Comparison of ENCODE assay signal across 8 cellular contexts in the genomic region with DNA sequence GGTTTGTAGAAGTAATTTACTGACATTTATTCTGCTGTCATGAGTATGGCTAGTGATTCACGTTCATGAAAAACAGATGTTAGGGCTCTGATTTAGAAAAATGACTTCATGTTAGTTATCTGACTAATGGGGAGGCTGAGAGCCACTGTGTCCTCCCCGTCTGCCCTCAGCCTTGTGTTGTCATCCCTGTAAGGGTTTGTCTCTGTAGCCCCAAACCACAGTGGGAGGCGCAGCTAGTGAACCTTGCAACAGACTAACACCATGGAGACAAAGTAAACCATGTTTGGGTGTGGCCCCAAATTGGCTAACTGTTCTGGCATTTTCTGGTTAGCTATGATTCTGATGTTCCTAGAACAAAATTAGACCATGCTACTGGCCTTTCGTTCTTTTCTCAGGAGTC.
A peak's percentile ranks its signal among the peaks of the same experiment; 100 is the strongest.
DNase-seq lines count a peak whose midpoint lies in the region; ATAC-seq and TF ChIP-seq lines count a peak whose summit lies in the region.

No MANE protein-coding gene starts in this region.

- peaks cover 10% of the 10 kb centered on the region for H3K79me2 ChIP-seq in osteoblast (ENCODE audit: insufficient read depth, low read length)

- peak; percentile 86 for DNase-seq in ACHN
- DNase-seq in NCI-H460 (ENCODE audit: extremely low read depth, low read depth): peak; percentile 92
- DNase-seq in activated CD8-positive, alpha-beta memory T cell treated with anti-CD3 and anti-CD28 coated beads, Interleukin-2, amount 50 U/mL, for 24 hours (ENCODE audit: extremely low read depth): peak; percentile 74
- DNase-seq in osteoblast (ENCODE audit: insufficient read length, low spot score, missing footprints): peak; percentile 98
- DNase-seq in uterus: peak; percentile 91 to 98

- H3K4me3 ChIP-seq in esophagus (ENCODE audit: low read depth in 1 of 2, low read length in 2 of 2): no peak overlapping the region
- H3K4me3 ChIP-seq in osteoblast (ENCODE audit: insufficient read depth, low read length): no peak overlapping the region
- no peak overlapping the region for H3K4me3 ChIP-seq in uterus

- H3K27me3 ChIP-seq in esophagus (ENCODE audit: control insufficient read depth in 1 of 2, insufficient read depth in 2 of 2, low read length in 2 of 2) (no peaks in the 10 kb centered on the region), osteoblast (ENCODE audit: insufficient read depth, low read length) (no peaks in the 10 kb centered on the region), uterus (no peaks in the 10 kb centered on the region)

- no peak overlapping the region for H2AFZ ChIP-seq in osteoblast (ENCODE audit: low read length)

- no peaks in the 10 kb centered on the region for H3K9me3 ChIP-seq in esophagus (ENCODE audit: control insufficient read depth in 2 of 2, insufficient read depth in 1 of 2, low read depth in 1 of 2, low read length in 1 of 2)
- H3K9me3 ChIP-seq in osteoblast (ENCODE audit: low read depth, low read length): no peaks in the 10 kb centered on the region
- H3K9me3 ChIP-seq in uterus: no peaks in the 10 kb centered on the region

- H3K4me2 ChIP-seq in osteoblast (ENCODE audit: insufficient read depth, low read length): peak overlapping the region; percentile 64

- WGBS in esophagus, 2 donors: 1 to 20% methylated on average over 4 of the region's 4 CpGs

- H4K20me1 ChIP-seq in osteoblast (ENCODE audit: insufficient read depth, low read length): no peaks in the 10 kb centered on the region

- peak overlapping the region; percentile 87 to 88 for H3K27ac ChIP-seq in esophagus (ENCODE audit: low read depth in 2 of 2, low read length in 1 of 2)
- peak overlapping the region; percentile 99 for H3K27ac ChIP-seq in osteoblast (ENCODE audit: low read depth, low read length)
- H3K27ac ChIP-seq in uterus: peak overlapping the region; percentile 94 to 99

- in situ Hi-C loops in ACHN (cut with HindIII; ENCODE audit: low pct_ligation_motif_present, low pct_unique_long_range_greater_than_20kb, low sequenced_read_pairs): no loop called here

- no peaks in the 10 kb centered on the region for H3K36me3 ChIP-seq in esophagus (ENCODE audit: control insufficient read depth in 2 of 2, insufficient read depth in 2 of 2, low read length in 1 of 2)
- H3K36me3 ChIP-seq in osteoblast (ENCODE audit: insufficient read depth, low read length): peaks cover 4% of the 10 kb centered on the region
- no peaks in the 10 kb centered on the region for H3K36me3 ChIP-seq in uterus

- TF ChIP-seq CTCF in osteoblast (IDR thresholded peaks at IDR 0.05; ENCODE audit: extremely low read depth, low read depth, low read length) (no peak), uterus (IDR thresholded peaks at IDR 0.05) (no peak)

- ATAC-seq in GM21717 (IDR thresholded peaks at IDR 0.05; ENCODE audit: unreplicated experiment) (peak; percentile 35), HG02588 (IDR thresholded peaks at IDR 0.05; ENCODE audit: unreplicated experiment) (no peak)

- peaks cover 2 to 27% of the 10 kb centered on the region in 2 donors for H3K4me1 ChIP-seq in esophagus (ENCODE audit: control insufficient read depth in 2 of 2, insufficient read depth in 2 of 2, low read length in 1 of 2)
- H3K4me1 ChIP-seq in osteoblast (ENCODE audit: insufficient read depth, low read length): peaks cover 19% of the 10 kb centered on the region
- peaks cover 13 to 16% of the 10 kb centered on the region in 2 donors for H3K4me1 ChIP-seq in uterus

- intact Hi-C loops in uterus (cut with DNase I; ENCODE audit: low total_unique reads): no loop called here

- TF ChIP-seq POLR2A in uterus (IDR thresholded peaks at IDR 0.05): peak; percentile 50 to 61
